Comparison of ENCODE assay signal across 26 cellular contexts in genomic region chr11:60809249-60809648, GRCh38. TPM values are rescaled to one million over a fixed set of nuclear protein-coding genes. Genes with fewer than 3 reads are reported as not detected.
"Had no signal": no experiment of that assay in that cellular context is flagged by ENCODE, and none has a peak within 500 bp of the region (broad histone marks: within the 10 kb centered on the region; RNA-seq: fewer than 3 reads in every experiment).

No MANE protein-coding gene starts in this region.

- H3K4me3 ChIP-seq: adrenal gland, SK-N-MC had no signal

- H3K9me3 ChIP-seq: adrenal gland had no signal

- ATAC-seq: activated CD8-positive, alpha-beta T cell treated with anti-CD3 and anti-CD28 coated beads, Interleukin-2, amount 10 ng/mL, durations not matched to agents 7 days and 5 days; Right ventricle myocardium inferior; WTC11 had no signal

- H3K4me1 ChIP-seq: adrenal gland had no signal

- DNase-seq: activated CD4-positive, alpha-beta T cell treated with anti-CD3 and anti-CD28 coated beads for 48 hours; activated CD4-positive, alpha-beta T cell treated with anti-CD3 and anti-CD28 coated beads, Interleukin-2, amount 50 U/mL, for 4 hours; activated CD4-positive, CD25-positive, alpha-beta regulatory T cell treated with anti-CD3 and anti-CD28 coated beads, Interleukin-2, amount 50 U/mL, for 72 hours; activated CD8-positive, alpha-beta memory T cell treated with anti-CD3 and anti-CD28 coated beads, Interleukin-2, amount 50 U/mL, for 48 hours; activated CD8-positive, alpha-beta T cell treated with anti-CD3 and anti-CD28 coated beads, Interleukin-2, amount 10 ng/mL, durations not matched to agents 7 days and 5 days; activated naive CD4-positive, alpha-beta T cell treated with anti-CD3 and anti-CD28 coated beads, Interleukin-2, amount 50 U/mL, for 16 hours; activated naive CD8-positive, alpha-beta T cell treated with anti-CD3 and anti-CD28 coated beads, Interleukin-2, amount 10 ng/mL, durations not matched to agents 7 days and 5 days; activated T-cell treated with anti-CD3 and anti-CD28 coated beads, Interleukin-2, amount 50 U/mL, for 1 hour; adrenal gland; cerebellar nuclear complex; KBM-7; NCI-H1105 treated with DMSO at 0.1 percent for 48 hours; NCI-H1436 treated with DMSO at 0.1 percent for 48 hours; NCI-H187; NCI-H2081; NCI-H446; NCI-H524 treated with DMSO at 0.1 percent for 48 hours; NCI-H748 treated with DMSO at 0.1 percent for 48 hours; RPMI8226 had no signal

- H3K36me3 ChIP-seq: adrenal gland had no signal

- H3K27me3 ChIP-seq: adrenal gland had no signal

- H3K27ac ChIP-seq: adrenal gland, SK-N-MC had no signal

RNA-seq across cellular contexts. Expression of gene MS4A10, which starts 24.1 kb away (rescaled TPM):
- total RNA-seq: activated CD8-positive, alpha-beta T cell treated with anti-CD3 and anti-CD28 coated beads, Interleukin-2, amount 10 ng/mL, durations not matched to agents 7 days and 5 days; activated naive CD8-positive, alpha-beta T cell treated with anti-CD3 and anti-CD28 coated beads, Interleukin-2, amount 10 ng/mL, durations not matched to agents 7 days and 5 days; adrenal gland; cardiac septum; LHCN-M2; MCF 10A; OCI-LY7; Right ventricle myocardium inferior; WTC11 had no signal
- polyA plus RNA-seq: adrenal gland had no signal

RNA-seq across cellular contexts. Expression of gene PTGDR2, which starts 46.5 kb away (rescaled TPM):
- total RNA-seq: LHCN-M2, MCF 10A had no signal

RNA-seq across cellular contexts. Expression of gene MS4A15, which starts 52.6 kb away (rescaled TPM):
- total RNA-seq: activated CD8-positive, alpha-beta T cell treated with anti-CD3 and anti-CD28 coated beads, Interleukin-2, amount 10 ng/mL, durations not matched to agents 7 days and 5 days; activated naive CD8-positive, alpha-beta T cell treated with anti-CD3 and anti-CD28 coated beads, Interleukin-2, amount 10 ng/mL, durations not matched to agents 7 days and 5 days; cardiac septum; LHCN-M2; MCF 10A; OCI-LY7; Right ventricle myocardium inferior had no signal

RNA-seq across cellular contexts. Expression of gene ZP1, which starts 58.1 kb away (rescaled TPM):
- total RNA-seq: cardiac septum, MCF 10A, OCI-LY7, WTC11 had no signal
